Comparison of ENCODE assay signal across 23 cellular contexts in genomic region chr5:123129811-123130210, GRCh38. TPM values are rescaled to one million over a fixed set of nuclear protein-coding genes. Genes with fewer than 3 reads are reported as not detected.
"Had no signal": no experiment of that assay in that cellular context is flagged by ENCODE, and none has a peak within 500 bp of the region (broad histone marks: within the 10 kb centered on the region; RNA-seq: fewer than 3 reads in every experiment).

No MANE protein-coding gene starts in this region.

- FAIRE-seq: RCC 7860 had no signal

- H3K27ac ChIP-seq: SJSA1, SK-N-MC had no signal

- H3K9me3 ChIP-seq: SJSA1 had no signal

- DNase-seq: KBM-7, MV-4-11, NCI-H1048, NCI-H1105, NCI-H1417, NCI-H1436 treated with DMSO at 0.1 percent for 48 hours, NCI-H1694, NCI-H187 treated with DMSO at 0.1 percent for 48 hours, NCI-H2029 treated with DMSO at 0.1 percent for 48 hours, NCI-H2171 treated with DMSO at 0.1 percent for 48 hours, NCI-H345, NCI-H446 treated with DMSO at 0.1 percent for 48 hours, NCI-H510A treated with DMSO at 0.1 percent for 48 hours, NCI-H526 treated with DMSO at 0.1 percent for 48 hours, NCI-H774, Right ventricle myocardium superior, RPMI8226, SIG-M5 had no signal

- H3K4me3 ChIP-seq: SJSA1, SK-N-MC had no signal

- H3K36me3 ChIP-seq: SJSA1 had no signal

- H3K27me3 ChIP-seq: SJSA1 had no signal

RNA-seq across cellular contexts. Expression of gene PRDM6, which starts 40.8 kb away (rescaled TPM):
- total RNA-seq: LHCN-M2 had no signal
- polyA plus RNA-seq: IgD-negative memory B cell had no signal
